In genomic region chrX:45300638-45301037, GRCh38 we compare ENCODE assay signal across 18 cellular contexts.
"Had no signal": no experiment of that assay in that cellular context is flagged by ENCODE, and none has a peak within 500 bp of the region (broad histone marks: within the 10 kb centered on the region; RNA-seq: fewer than 3 reads in every experiment).

No MANE protein-coding gene starts in this region.

- ATAC-seq: left colon; left ventricle myocardium superior; naive thymus-derived CD4-positive, alpha-beta T cell; sciatic nerve had no signal

- H3K4me2 ChIP-seq: hepatocyte had no signal

- H3K27ac ChIP-seq: colonic mucosa, hepatocyte, neutrophil, stomach, thoracic aorta, transverse colon had no signal

- H3K79me2 ChIP-seq: hepatocyte had no signal

- H3K27me3 ChIP-seq: colonic mucosa, hepatocyte, neutrophil, stomach, transverse colon had no signal

- H3K36me3 ChIP-seq: colonic mucosa, neutrophil, stomach, thoracic aorta, transverse colon had no signal

- DNase-seq: colonic mucosa; effector CD4-positive, alpha-beta T cell; foreskin melanocyte; head of caudate nucleus; left colon; left ventricle myocardium superior; naive thymus-derived CD4-positive, alpha-beta T cell; posterior cingulate gyrus; stimulated activated CD4-positive, alpha-beta T cell treated with anti-CD3 and anti-CD28 coated beads, Interleukin-2, amount 100 ng/mL, for 24 hours; stimulated activated CD4-positive, alpha-beta T cell treated with anti-CD3 and anti-CD28 coated beads, Interleukin-4, amount 100 ng/mL, for 4 hours; stimulated activated naive CD4-positive, alpha-beta T cell; stomach; substantia nigra; transverse colon had no signal

- H3K9me3 ChIP-seq: colonic mucosa, neutrophil, thoracic aorta, transverse colon had no signal

- H3K4me3 ChIP-seq: colonic mucosa, hepatocyte, stomach, thoracic aorta, transverse colon had no signal

- H2AFZ ChIP-seq: hepatocyte had no signal

- H3K4me1 ChIP-seq: colonic mucosa, stomach, transverse colon had no signal
